In the genomic region with DNA sequence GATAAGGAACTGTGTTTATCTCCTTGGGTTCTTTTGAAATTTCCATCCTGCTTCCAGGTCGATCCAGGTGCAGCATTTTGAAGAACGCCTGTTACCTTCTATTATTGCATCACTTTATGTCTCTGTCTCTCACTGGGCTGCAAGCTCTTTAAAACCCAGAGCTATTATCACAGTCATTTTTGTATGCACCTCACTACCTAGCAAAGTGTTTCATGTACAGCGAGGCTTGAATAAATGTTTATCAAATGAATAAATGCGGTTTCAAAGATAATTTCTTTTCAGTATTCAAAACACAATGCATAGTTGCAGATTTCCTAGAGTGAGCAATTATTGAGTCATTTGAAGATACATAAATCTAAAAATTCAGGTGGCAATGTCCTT, we compare ENCODE assay signal across 3 cellular contexts.
TF ChIP-seq lines count a peak whose summit lies in the region.

No MANE protein-coding gene starts in this region.

TF ChIP-seq in IMR-90, 13 proteins besides CTCF, POLR2A, EP300 and RAD21:
- TF ChIP-seq, protein P1, sequence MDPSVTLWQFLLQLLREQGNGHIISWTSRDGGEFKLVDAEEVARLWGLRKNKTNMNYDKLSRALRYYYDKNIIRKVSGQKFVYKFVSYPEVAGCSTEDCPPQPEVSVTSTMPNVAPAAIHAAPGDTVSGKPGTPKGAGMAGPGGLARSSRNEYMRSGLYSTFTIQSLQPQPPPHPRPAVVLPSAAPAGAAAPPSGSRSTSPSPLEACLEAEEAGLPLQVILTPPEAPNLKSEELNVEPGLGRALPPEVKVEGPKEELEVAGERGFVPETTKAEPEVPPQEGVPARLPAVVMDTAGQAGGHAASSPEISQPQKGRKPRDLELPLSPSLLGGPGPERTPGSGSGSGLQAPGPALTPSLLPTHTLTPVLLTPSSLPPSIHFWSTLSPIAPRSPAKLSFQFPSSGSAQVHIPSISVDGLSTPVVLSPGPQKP (IDR thresholded peaks at IDR 0.05; ENCODE audit: borderline replicate concordance, low read depth, low read length) = no peak
- TF ChIP-seq CEBPB (IDR thresholded peaks at IDR 0.05; ENCODE audit: low read depth, low read length) = peak; percentile 63; the same call in 1 of the 2 replicates
- TF ChIP-seq MAFK (IDR thresholded peaks at IDR 0.05; ENCODE audit: low read depth, low read length) = no peak
- TF ChIP-seq MXI1 (IDR thresholded peaks at IDR 0.05; ENCODE audit: borderline replicate concordance, low read depth, low read length) = no peak
- TF ChIP-seq, protein P2, sequence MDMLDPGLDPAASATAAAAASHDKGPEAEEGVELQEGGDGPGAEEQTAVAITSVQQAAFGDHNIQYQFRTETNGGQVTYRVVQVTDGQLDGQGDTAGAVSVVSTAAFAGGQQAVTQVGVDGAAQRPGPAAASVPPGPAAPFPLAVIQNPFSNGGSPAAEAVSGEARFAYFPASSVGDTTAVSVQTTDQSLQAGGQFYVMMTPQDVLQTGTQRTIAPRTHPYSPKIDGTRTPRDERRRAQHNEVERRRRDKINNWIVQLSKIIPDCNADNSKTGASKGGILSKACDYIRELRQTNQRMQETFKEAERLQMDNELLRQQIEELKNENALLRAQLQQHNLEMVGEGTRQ (IDR thresholded peaks at IDR 0.05; ENCODE audit: low read depth, low read length) = no peak
- no peak for TF ChIP-seq MAZ (IDR thresholded peaks at IDR 0.05; ENCODE audit: borderline replicate concordance, low read depth, low read length)

TF ChIP-seq in GM12878, 131 proteins besides CTCF, POLR2A, EP300 and RAD21:
- TF ChIP-seq PML (IDR thresholded peaks at IDR 0.05; ENCODE audit: low read length) = no peak
- TF ChIP-seq RFX5 (IDR thresholded peaks at IDR 0.05; ENCODE audit: low read depth, low read length) = no peak
- no peak for TF ChIP-seq MXI1 (IDR thresholded peaks at IDR 0.05; ENCODE audit: low read depth, low read length)
- TF ChIP-seq FOXM1 (IDR thresholded peaks at IDR 0.05; ENCODE audit: low read depth, low read length) = no peak
- TF ChIP-seq YY1 (IDR thresholded peaks at IDR 0.05; ENCODE audit: low read depth, low read length) = no peak
- TF ChIP-seq MEF2A (IDR thresholded peaks at IDR 0.05; ENCODE audit: insufficient read depth, low read depth, low read length) = no peak
- no peak for TF ChIP-seq NR2F1 (conservative IDR thresholded peaks at IDR 0.05)
- TF ChIP-seq BCL11A (IDR thresholded peaks at IDR 0.05; ENCODE audit: low read depth, low read length) = no peak
- no peak for TF ChIP-seq EZH2 (IDR thresholded peaks at IDR 0.05; ENCODE audit: borderline replicate concordance, control insufficient read depth, low read depth, low read length)
- no peak for TF ChIP-seq PAX5 (IDR thresholded peaks at IDR 0.05; ENCODE audit: borderline replicate concordance, low read depth, low read length)
- no peak for TF ChIP-seq ASH2L (IDR thresholded peaks at IDR 0.05; ENCODE audit: borderline replicate concordance, low read depth)
- TF ChIP-seq HCFC1 (IDR thresholded peaks at IDR 0.05; ENCODE audit: low read length) = no peak
- TF ChIP-seq, protein P3, sequence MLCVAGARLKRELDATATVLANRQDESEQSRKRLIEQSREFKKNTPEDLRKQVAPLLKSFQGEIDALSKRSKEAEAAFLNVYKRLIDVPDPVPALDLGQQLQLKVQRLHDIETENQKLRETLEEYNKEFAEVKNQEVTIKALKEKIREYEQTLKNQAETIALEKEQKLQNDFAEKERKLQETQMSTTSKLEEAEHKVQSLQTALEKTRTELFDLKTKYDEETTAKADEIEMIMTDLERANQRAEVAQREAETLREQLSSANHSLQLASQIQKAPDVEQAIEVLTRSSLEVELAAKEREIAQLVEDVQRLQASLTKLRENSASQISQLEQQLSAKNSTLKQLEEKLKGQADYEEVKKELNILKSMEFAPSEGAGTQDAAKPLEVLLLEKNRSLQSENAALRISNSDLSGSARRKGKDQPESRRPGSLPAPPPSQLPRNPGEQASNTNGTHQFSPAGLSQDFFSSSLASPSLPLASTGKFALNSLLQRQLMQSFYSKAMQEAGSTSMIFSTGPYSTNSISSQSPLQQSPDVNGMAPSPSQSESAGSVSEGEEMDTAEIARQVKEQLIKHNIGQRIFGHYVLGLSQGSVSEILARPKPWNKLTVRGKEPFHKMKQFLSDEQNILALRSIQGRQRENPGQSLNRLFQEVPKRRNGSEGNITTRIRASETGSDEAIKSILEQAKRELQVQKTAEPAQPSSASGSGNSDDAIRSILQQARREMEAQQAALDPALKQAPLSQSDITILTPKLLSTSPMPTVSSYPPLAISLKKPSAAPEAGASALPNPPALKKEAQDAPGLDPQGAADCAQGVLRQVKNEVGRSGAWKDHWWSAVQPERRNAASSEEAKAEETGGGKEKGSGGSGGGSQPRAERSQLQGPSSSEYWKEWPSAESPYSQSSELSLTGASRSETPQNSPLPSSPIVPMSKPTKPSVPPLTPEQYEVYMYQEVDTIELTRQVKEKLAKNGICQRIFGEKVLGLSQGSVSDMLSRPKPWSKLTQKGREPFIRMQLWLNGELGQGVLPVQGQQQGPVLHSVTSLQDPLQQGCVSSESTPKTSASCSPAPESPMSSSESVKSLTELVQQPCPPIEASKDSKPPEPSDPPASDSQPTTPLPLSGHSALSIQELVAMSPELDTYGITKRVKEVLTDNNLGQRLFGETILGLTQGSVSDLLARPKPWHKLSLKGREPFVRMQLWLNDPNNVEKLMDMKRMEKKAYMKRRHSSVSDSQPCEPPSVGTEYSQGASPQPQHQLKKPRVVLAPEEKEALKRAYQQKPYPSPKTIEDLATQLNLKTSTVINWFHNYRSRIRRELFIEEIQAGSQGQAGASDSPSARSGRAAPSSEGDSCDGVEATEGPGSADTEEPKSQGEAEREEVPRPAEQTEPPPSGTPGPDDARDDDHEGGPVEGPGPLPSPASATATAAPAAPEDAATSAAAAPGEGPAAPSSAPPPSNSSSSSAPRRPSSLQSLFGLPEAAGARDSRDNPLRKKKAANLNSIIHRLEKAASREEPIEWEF (IDR thresholded peaks at IDR 0.05; ENCODE audit: insufficient replicate concordance, low read depth, low read length) = no peak
- TF ChIP-seq TARDBP (IDR thresholded peaks at IDR 0.05; ENCODE audit: borderline replicate concordance) = no peak
- TF ChIP-seq BMI1 (IDR thresholded peaks at IDR 0.05; ENCODE audit: borderline replicate concordance) = no peak
- no peak for TF ChIP-seq NFIC (IDR thresholded peaks at IDR 0.05; ENCODE audit: low read depth, low read length)
- no peak for TF ChIP-seq SPI1 (IDR thresholded peaks at IDR 0.05; ENCODE audit: borderline replicate concordance, insufficient read depth, low read depth, low read length)
- TF ChIP-seq RB1 (IDR thresholded peaks at IDR 0.05; ENCODE audit: borderline replicate concordance) = no peak
TF ChIP-seq in GM12878: peak in this region for 0.

TF ChIP-seq in HepG2, 621 proteins besides CTCF, POLR2A, EP300 and RAD21:
- TF ChIP-seq, protein P4, sequence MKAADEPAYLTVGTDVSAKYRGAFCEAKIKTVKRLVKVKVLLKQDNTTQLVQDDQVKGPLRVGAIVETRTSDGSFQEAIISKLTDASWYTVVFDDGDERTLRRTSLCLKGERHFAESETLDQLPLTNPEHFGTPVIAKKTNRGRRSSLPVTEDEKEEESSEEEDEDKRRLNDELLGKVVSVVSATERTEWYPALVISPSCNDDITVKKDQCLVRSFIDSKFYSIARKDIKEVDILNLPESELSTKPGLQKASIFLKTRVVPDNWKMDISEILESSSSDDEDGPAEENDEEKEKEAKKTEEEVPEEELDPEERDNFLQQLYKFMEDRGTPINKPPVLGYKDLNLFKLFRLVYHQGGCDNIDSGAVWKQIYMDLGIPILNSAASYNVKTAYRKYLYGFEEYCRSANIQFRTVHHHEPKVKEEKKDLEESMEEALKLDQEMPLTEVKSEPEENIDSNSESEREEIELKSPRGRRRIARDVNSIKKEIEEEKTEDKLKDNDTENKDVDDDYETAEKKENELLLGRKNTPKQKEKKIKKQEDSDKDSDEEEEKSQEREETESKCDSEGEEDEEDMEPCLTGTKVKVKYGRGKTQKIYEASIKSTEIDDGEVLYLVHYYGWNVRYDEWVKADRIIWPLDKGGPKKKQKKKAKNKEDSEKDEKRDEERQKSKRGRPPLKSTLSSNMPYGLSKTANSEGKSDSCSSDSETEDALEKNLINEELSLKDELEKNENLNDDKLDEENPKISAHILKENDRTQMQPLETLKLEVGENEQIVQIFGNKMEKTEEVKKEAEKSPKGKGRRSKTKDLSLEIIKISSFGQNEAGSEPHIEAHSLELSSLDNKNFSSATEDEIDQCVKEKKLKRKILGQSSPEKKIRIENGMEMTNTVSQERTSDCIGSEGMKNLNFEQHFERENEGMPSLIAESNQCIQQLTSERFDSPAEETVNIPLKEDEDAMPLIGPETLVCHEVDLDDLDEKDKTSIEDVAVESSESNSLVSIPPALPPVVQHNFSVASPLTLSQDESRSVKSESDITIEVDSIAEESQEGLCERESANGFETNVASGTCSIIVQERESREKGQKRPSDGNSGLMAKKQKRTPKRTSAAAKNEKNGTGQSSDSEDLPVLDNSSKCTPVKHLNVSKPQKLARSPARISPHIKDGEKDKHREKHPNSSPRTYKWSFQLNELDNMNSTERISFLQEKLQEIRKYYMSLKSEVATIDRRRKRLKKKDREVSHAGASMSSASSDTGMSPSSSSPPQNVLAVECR (CRISPR knock-in tag; IDR thresholded peaks at IDR 0.05; ENCODE audit: borderline replicate concordance) = no peak
- TF ChIP-seq CEBPB (IDR thresholded peaks at IDR 0.05; ENCODE audit: borderline replicate concordance, low read depth, low read length) = peak; percentile 64
- TF ChIP-seq TEAD2 (CRISPR knock-in tag; IDR thresholded peaks at IDR 0.05) = no peak
- TF ChIP-seq, protein P5, sequence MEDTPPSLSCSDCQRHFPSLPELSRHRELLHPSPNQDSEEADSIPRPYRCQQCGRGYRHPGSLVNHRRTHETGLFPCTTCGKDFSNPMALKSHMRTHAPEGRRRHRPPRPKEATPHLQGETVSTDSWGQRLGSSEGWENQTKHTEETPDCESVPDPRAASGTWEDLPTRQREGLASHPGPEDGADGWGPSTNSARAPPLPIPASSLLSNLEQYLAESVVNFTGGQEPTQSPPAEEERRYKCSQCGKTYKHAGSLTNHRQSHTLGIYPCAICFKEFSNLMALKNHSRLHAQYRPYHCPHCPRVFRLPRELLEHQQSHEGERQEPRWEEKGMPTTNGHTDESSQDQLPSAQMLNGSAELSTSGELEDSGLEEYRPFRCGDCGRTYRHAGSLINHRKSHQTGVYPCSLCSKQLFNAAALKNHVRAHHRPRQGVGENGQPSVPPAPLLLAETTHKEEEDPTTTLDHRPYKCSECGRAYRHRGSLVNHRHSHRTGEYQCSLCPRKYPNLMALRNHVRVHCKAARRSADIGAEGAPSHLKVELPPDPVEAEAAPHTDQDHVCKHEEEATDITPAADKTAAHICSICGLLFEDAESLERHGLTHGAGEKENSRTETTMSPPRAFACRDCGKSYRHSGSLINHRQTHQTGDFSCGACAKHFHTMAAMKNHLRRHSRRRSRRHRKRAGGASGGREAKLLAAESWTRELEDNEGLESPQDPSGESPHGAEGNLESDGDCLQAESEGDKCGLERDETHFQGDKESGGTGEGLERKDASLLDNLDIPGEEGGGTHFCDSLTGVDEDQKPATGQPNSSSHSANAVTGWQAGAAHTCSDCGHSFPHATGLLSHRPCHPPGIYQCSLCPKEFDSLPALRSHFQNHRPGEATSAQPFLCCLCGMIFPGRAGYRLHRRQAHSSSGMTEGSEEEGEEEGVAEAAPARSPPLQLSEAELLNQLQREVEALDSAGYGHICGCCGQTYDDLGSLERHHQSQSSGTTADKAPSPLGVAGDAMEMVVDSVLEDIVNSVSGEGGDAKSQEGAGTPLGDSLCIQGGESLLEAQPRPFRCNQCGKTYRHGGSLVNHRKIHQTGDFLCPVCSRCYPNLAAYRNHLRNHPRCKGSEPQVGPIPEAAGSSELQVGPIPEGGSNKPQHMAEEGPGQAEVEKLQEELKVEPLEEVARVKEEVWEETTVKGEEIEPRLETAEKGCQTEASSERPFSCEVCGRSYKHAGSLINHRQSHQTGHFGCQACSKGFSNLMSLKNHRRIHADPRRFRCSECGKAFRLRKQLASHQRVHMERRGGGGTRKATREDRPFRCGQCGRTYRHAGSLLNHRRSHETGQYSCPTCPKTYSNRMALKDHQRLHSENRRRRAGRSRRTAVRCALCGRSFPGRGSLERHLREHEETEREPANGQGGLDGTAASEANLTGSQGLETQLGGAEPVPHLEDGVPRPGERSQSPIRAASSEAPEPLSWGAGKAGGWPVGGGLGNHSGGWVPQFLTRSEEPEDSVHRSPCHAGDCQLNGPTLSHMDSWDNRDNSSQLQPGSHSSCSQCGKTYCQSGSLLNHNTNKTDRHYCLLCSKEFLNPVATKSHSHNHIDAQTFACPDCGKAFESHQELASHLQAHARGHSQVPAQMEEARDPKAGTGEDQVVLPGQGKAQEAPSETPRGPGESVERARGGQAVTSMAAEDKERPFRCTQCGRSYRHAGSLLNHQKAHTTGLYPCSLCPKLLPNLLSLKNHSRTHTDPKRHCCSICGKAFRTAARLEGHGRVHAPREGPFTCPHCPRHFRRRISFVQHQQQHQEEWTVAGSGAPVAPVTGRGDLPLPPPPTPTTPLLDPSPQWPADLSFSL (CRISPR knock-in tag; IDR thresholded peaks at IDR 0.05) = no peak
